In the genomic region with DNA sequence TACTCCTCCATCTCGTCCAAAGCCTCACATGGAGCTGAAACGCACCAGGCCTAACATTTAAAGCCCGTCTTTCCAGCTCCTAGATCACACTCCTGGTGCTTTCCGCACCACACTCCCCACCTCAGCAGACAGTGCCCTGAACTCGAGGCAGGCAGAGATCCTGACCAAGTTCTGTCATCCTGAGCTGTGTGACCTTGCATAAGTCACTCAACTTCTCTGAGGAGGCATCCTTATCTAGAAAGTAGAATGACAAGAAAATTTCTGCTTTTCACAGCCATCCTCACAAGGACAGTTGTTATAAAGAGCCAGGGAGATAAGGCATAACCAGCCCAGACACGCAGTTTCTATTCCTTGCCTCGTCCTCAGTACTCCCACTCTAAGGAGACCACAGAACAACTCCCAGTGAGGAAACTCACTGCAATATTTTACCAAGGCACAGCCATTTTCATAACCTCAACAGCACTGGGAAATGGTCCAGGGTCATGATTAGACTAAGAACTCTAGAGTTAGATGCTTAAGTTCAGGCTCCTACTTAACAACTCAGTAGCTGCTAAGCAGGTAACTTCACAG, we compare ENCODE assay signal across 1 cellular context.
TF ChIP-seq lines count a peak whose summit lies in the region.

No MANE protein-coding gene starts in this region.

TF ChIP-seq in K562, 482 proteins besides CTCF, POLR2A, EP300 and RAD21 (continued from another document and continues in another):
- no peak for TF ChIP-seq MGA (IDR thresholded peaks at IDR 0.05)
- no peak; the same call in 1 of the 2 replicates for TF ChIP-seq LEF1 (IDR thresholded peaks at IDR 0.05)
- TF ChIP-seq PML (IDR thresholded peaks at IDR 0.05; ENCODE audit: low read length), result no peak
- peak; percentile 97 for TF ChIP-seq ZFP36 (IDR thresholded peaks at IDR 0.05; ENCODE audit: low read depth, low read length, partially characterized antibody)
- TF ChIP-seq ZNF41 (CRISPR knock-in tag; conservative IDR thresholded peaks at IDR 0.05), result no peak
- TF ChIP-seq, protein P1, sequence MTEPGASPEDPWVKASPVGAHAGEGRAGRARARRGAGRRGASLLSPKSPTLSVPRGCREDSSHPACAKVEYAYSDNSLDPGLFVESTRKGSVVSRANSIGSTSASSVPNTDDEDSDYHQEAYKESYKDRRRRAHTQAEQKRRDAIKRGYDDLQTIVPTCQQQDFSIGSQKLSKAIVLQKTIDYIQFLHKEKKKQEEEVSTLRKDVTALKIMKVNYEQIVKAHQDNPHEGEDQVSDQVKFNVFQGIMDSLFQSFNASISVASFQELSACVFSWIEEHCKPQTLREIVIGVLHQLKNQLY (CRISPR knock-in tag; conservative IDR thresholded peaks at IDR 0.05), result no peak
- TF ChIP-seq BRF1 (IDR thresholded peaks at IDR 0.05; ENCODE audit: borderline replicate concordance, extremely low read depth, insufficient read length), result no peak
- no peak for TF ChIP-seq MBD2 (IDR thresholded peaks at IDR 0.05; ENCODE audit: borderline replicate concordance, low read depth)
- TF ChIP-seq ARID1B (IDR thresholded peaks at IDR 0.05), result peak; percentile 48
- peak; percentile 15 for TF ChIP-seq TBP (optimal IDR thresholded peaks at IDR 0.05; ENCODE audit: low read depth, low read length)
- TF ChIP-seq HDAC8 (tag; IDR thresholded peaks at IDR 0.05), result no peak
- TF ChIP-seq DACH1 (IDR thresholded peaks at IDR 0.05; ENCODE audit: partially characterized antibody), result peak; percentile 10
- no peak for TF ChIP-seq NR2C2 (CRISPR knock-in tag; IDR thresholded peaks at IDR 0.05)
- no peak; the same call in 1 of the 2 replicates for TF ChIP-seq NR2C2 (tag; IDR thresholded peaks at IDR 0.05)
- TF ChIP-seq, protein P2, sequence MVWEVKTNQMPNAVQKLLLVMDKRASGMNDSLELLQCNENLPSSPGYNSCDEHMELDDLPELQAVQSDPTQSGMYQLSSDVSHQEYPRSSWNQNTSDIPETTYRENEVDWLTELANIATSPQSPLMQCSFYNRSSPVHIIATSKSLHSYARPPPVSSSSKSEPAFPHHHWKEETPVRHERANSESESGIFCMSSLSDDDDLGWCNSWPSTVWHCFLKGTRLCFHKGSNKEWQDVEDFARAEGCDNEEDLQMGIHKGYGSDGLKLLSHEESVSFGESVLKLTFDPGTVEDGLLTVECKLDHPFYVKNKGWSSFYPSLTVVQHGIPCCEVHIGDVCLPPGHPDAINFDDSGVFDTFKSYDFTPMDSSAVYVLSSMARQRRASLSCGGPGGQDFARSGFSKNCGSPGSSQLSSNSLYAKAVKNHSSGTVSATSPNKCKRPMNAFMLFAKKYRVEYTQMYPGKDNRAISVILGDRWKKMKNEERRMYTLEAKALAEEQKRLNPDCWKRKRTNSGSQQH (CRISPR knock-in tag; IDR thresholded peaks at IDR 0.05), result no peak
- no peak; the same call in 1 of the 2 replicates for TF ChIP-seq ZNF263 (CRISPR knock-in tag; IDR thresholded peaks at IDR 0.05; ENCODE audit: borderline replicate concordance)
- TF ChIP-seq KLF10 (CRISPR knock-in tag; IDR thresholded peaks at IDR 0.05), result no peak
- no peak for TF ChIP-seq DEAF1 (CRISPR knock-in tag; IDR thresholded peaks at IDR 0.05)
- no peak for TF ChIP-seq ZFX (CRISPR knock-in tag; IDR thresholded peaks at IDR 0.05)
- no peak for TF ChIP-seq FOXJ3 (CRISPR knock-in tag; IDR thresholded peaks at IDR 0.05)
- peak; percentile 19; the same call in 1 of the 2 replicates for TF ChIP-seq AFF4 (CRISPR knock-in tag; IDR thresholded peaks at IDR 0.05)
- no peak for TF ChIP-seq ZNF668 (CRISPR knock-in tag; IDR thresholded peaks at IDR 0.05)
- TF ChIP-seq TEAD2 (tag; IDR thresholded peaks at IDR 0.05), result no peak
- no peak for TF ChIP-seq CC2D1A (IDR thresholded peaks at IDR 0.05)
- peak; percentile 76; the same call in 1 of the 2 replicates for TF ChIP-seq RNF2 (IDR thresholded peaks at IDR 0.05)
- TF ChIP-seq FOXA3 (CRISPR knock-in tag; conservative IDR thresholded peaks at IDR 0.05 in 1 of 2, IDR thresholded peaks at IDR 0.05 in 1 of 2), result no peak
- TF ChIP-seq, protein P3, sequence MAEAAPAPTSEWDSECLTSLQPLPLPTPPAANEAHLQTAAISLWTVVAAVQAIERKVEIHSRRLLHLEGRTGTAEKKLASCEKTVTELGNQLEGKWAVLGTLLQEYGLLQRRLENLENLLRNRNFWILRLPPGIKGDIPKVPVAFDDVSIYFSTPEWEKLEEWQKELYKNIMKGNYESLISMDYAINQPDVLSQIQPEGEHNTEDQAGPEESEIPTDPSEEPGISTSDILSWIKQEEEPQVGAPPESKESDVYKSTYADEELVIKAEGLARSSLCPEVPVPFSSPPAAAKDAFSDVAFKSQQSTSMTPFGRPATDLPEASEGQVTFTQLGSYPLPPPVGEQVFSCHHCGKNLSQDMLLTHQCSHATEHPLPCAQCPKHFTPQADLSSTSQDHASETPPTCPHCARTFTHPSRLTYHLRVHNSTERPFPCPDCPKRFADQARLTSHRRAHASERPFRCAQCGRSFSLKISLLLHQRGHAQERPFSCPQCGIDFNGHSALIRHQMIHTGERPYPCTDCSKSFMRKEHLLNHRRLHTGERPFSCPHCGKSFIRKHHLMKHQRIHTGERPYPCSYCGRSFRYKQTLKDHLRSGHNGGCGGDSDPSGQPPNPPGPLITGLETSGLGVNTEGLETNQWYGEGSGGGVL (CRISPR knock-in tag; IDR thresholded peaks at IDR 0.05), result no peak
- peak; percentile 86 to 92 for TF ChIP-seq KDM1A (IDR thresholded peaks at IDR 0.05)
- no peak for TF ChIP-seq NRF1 (conservative IDR thresholded peaks at IDR 0.05 in 1 of 2, IDR thresholded peaks at IDR 0.05 in 1 of 2)
- TF ChIP-seq NCOA4 (IDR thresholded peaks at IDR 0.05; ENCODE audit: partially characterized antibody), result no peak
- 0 out of 2 replicates have a peak, but pooled peaks have one; percentile 31 for TF ChIP-seq EGR1 (conservative IDR thresholded peaks at IDR 0.05)
- TF ChIP-seq, protein P4, sequence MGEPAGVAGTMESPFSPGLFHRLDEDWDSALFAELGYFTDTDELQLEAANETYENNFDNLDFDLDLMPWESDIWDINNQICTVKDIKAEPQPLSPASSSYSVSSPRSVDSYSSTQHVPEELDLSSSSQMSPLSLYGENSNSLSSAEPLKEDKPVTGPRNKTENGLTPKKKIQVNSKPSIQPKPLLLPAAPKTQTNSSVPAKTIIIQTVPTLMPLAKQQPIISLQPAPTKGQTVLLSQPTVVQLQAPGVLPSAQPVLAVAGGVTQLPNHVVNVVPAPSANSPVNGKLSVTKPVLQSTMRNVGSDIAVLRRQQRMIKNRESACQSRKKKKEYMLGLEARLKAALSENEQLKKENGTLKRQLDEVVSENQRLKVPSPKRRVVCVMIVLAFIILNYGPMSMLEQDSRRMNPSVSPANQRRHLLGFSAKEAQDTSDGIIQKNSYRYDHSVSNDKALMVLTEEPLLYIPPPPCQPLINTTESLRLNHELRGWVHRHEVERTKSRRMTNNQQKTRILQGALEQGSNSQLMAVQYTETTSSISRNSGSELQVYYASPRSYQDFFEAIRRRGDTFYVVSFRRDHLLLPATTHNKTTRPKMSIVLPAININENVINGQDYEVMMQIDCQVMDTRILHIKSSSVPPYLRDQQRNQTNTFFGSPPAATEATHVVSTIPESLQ (CRISPR knock-in tag; IDR thresholded peaks at IDR 0.05), result no peak
- TF ChIP-seq ZNF316 (IDR thresholded peaks at IDR 0.05), result no peak
- TF ChIP-seq ZFPM2 (CRISPR knock-in tag; IDR thresholded peaks at IDR 0.05), result no peak
- peak in 1 of 2 experiments; percentile 62; a peak in 1 of 4 replicates for TF ChIP-seq TBL1XR1 (IDR thresholded peaks at IDR 0.05; ENCODE audit: low read length in 2 of 2)
